ENCODE assay signal across 8 cellular contexts in the genomic region with DNA sequence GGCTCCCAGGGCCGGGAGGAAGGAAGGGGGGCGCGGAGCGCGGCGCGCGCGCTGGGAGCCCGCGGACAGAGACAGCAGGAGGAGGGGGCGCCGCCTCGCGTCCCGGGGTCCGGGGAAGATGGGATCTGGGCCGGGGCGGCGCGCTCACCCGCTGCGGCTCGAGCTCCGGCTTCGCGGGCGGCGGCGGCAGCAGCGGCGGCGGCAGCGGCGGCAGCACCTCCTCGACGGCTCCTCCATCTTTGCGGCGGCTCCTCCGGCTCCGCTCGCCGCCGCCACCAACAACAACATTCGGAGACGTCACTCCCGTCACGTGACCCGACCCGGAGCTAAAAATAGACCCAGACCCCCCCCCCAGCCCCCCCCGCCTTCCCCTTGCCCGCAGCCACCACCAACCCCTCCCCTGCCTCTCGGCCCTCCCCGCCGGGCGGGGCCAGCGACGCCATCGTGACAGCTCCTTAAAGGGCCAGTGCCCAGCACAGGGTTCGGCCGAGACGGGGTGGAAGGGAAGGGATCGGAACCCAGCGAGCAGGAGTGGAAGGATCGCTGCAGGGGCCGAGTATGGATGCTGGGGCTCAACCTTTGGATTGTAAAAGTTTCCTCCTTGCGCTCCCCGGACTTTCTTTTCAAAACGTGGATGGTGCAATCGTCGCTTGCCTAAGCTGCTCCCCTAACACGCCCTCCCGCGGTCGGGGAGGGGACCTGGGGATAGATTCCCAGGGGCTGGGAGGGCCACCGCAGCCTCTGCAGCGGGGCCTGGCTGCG. TPM values are rescaled to one million over a fixed set of nuclear protein-coding genes. Genes with fewer than 3 reads are reported as not detected.
DNase-seq lines count a peak whose midpoint lies in the region; ATAC-seq and TF ChIP-seq lines count a peak whose summit lies in the region.

A gene (minus strand): TSS at position 286 of the 762 bp plus-strand sequence. CDS start 6,126 bp downstream, outside the sequence.

- DNase-seq in GM13976 (ENCODE audit: low spot score) (peak; percentile 98), NCI-H146 (lab: John Stamatoyannopoulos, UW) (peak; percentile 92), T-helper 1 cell (peak; percentile 88 to 94 (median 92)), adrenal gland (peak; percentile 96 to 98 (median 97)), heart right ventricle (peak; percentile 96), posterior vena cava (ENCODE audit: low spot score) (peak; percentile 98), upper lobe of left lung (peak; percentile 97 to 99)

- in situ Hi-C loops in GM13976 (cut with MboI; ENCODE audit: low sequenced_read_pairs, unreplicated experiment), result no loop called here

- TF ChIP-seq POLR2A in adrenal gland (IDR thresholded peaks at IDR 0.05) (peak in 1 of 2 donors; percentile 87), upper lobe of left lung (IDR thresholded peaks at IDR 0.05) (peak in 3 of 4 donors; percentile 69 to 93 (median 89))

- TF ChIP-seq EP300 in upper lobe of left lung (IDR thresholded peaks at IDR 0.05), result no peak

- no peaks in the 10 kb centered on the region for H3K9me3 ChIP-seq in adrenal gland (replicated peaks in 1 of 3)
- H3K9me3 ChIP-seq in heart right ventricle, result no peaks in the 10 kb centered on the region
- no peaks in the 10 kb centered on the region for H3K9me3 ChIP-seq in upper lobe of left lung

- H3K4me1 ChIP-seq in adrenal gland (replicated peaks in 1 of 2) (peaks cover 11 to 21% of the 10 kb centered on the region in 2 donors), heart right ventricle (peaks cover 3 to 54% (median 48%) of the 10 kb centered on the region in 9 donors), upper lobe of left lung (peaks cover 27 to 49% (median 39%) of the 10 kb centered on the region in 4 donors)

- 0% methylated on average over 2 to 76 of the region's 78 CpGs for WGBS in adrenal gland, 4 donors
- 0% methylated on average over 54 to 66 of the region's 78 CpGs for WGBS in heart right ventricle, 2 donors
- WGBS in upper lobe of left lung, 2 donors, result 0 to 2% methylated on average over 23 to 30 of the region's 78 CpGs

- intact Hi-C loops in adrenal gland (cut with DNase I) (no loop called here), heart right ventricle (cut with DNase I) (loop anchor here in 4 of 10 donors (1.0 to 5.0 kb wide), 6 partner anchors 17 to 56 kb away; a partner anchor contains a TSS), posterior vena cava (cut with DNase I) (no loop called here)

- ATAC-seq in HG02870 (IDR thresholded peaks at IDR 0.05; ENCODE audit: unreplicated experiment) (peak; percentile 84), heart right ventricle (peak; percentile 97 to 99 (median 98)), upper lobe of left lung (ENCODE audit: low FRiP score in 2 of 2) (peak; percentile 97 to 98)

- H3K27ac ChIP-seq in adrenal gland (peak within 1 kb of the TSS; percentile 53 to 99 (median 82)), heart right ventricle (peak within 1 kb of the TSS; percentile 59 to 98 (median 94)), upper lobe of left lung (peak within 1 kb of the TSS; percentile 94 to 99 (median 94))

- H3K36me3 ChIP-seq in adrenal gland (replicated peaks in 1 of 2) (no peaks in the 10 kb centered on the region), heart right ventricle (peaks cover 0 to 3% (median 0%) of the 10 kb centered on the region in 9 donors), upper lobe of left lung (no peaks in the 10 kb centered on the region)

- peak; percentile 47 for TF ChIP-seq CTCF in GM13976 (IDR thresholded peaks at IDR 0.05; ENCODE audit: borderline replicate concordance, control extremely low read depth, extremely low read depth, insufficient read depth, missing control alignments)
- TF ChIP-seq CTCF in adrenal gland (IDR thresholded peaks at IDR 0.05), result peak; percentile 30 to 67 (median 60)
- TF ChIP-seq CTCF in heart right ventricle (IDR thresholded peaks at IDR 0.05), result peak; percentile 43 to 84 (median 66)
- TF ChIP-seq CTCF in upper lobe of left lung (IDR thresholded peaks at IDR 0.05), result peak; percentile 46 to 80 (median 70)

- H3K4me3 ChIP-seq in adrenal gland (peak within 1 kb of the TSS; percentile 64 to 98 (median 82)), heart right ventricle (peak within 1 kb of the TSS; percentile 67 to 100 (median 94)), upper lobe of left lung (peak within 1 kb of the TSS; percentile 78 to 97 (median 90))

- H3K27me3 ChIP-seq in adrenal gland, result no peaks in the 10 kb centered on the region
- no peaks in the 10 kb centered on the region for H3K27me3 ChIP-seq in heart right ventricle
- no peaks in the 10 kb centered on the region for H3K27me3 ChIP-seq in upper lobe of left lung

RNA-seq across cellular contexts. Expression of the gene that starts here (rescaled TPM):
- 100 to 1,000 TPM in 3 of 8 donors, 10 to 100 TPM in 5; 15.1 to 144 (median 73.0) TPM for total RNA-seq in adrenal gland
- 100 to 1,000 TPM in 1 of 3 donors, 10 to 100 TPM in 1, 1 to 10 TPM in 1; 4.8 to 102 (median 83.0) TPM for polyA plus RNA-seq in adrenal gland
- 10 to 100 TPM; 55.2 to 85.4 (median 68.3) TPM for total RNA-seq in heart right ventricle
- polyA plus RNA-seq in heart right ventricle, result 10 to 100 TPM; 56.3 to 63.7 TPM
- 10 to 100 TPM; 28.5 to 51.7 TPM for total RNA-seq in posterior vena cava
- total RNA-seq in upper lobe of left lung, result 100 to 1,000 TPM in 2 of 6 donors, 10 to 100 TPM in 4; 59.9 to 138 (median 64.9) TPM

Comparison
In these comparisons a context has a peak if more than half of its experiments do, and no peak if none do; other contexts are left out.
1. Peak in every context shown above with its lines: DNase-seq, ATAC-seq, H3K4me3 ChIP-seq and H3K27ac ChIP-seq.